Comparison of ENCODE assay signal across 17 cellular contexts in genomic region chr4:52853351-52853750, GRCh38. TPM values are rescaled to one million over a fixed set of nuclear protein-coding genes. Genes with fewer than 3 reads are reported as not detected.
DNase-seq lines count a peak whose midpoint lies in the region; ATAC-seq and TF ChIP-seq lines count a peak whose summit lies in the region.
"Had no signal": no experiment of that assay in that cellular context is flagged by ENCODE, and none has a peak within 500 bp of the region (broad histone marks: within the 10 kb centered on the region; RNA-seq: fewer than 3 reads in every experiment).

No MANE protein-coding gene starts in this region.

- H3K27me3 ChIP-seq in SK-N-SH (ENCODE audit: insufficient read depth) = no peaks in the 10 kb centered on the region
- no peaks in the 10 kb centered on the region for H3K27me3 ChIP-seq in foreskin keratinocyte
- H3K27me3 ChIP-seq: pancreas had no signal

- TF ChIP-seq CTCF in SK-N-SH (IDR thresholded peaks at IDR 0.05) (no peak), foreskin keratinocyte (conservative IDR thresholded peaks at IDR 0.05) (no peak), osteocyte (IDR thresholded peaks at IDR 0.05) (no peak)

- H3K27ac ChIP-seq in SK-N-SH (ENCODE audit: low read depth in 2 of 2, low read length in 1 of 2) = peak overlapping the region; percentile 41 to 73; a peak in 3 of 4 replicates
- H3K27ac ChIP-seq in foreskin keratinocyte = no peak overlapping the region
- H3K27ac ChIP-seq: pancreas had no signal

- no peaks in the 10 kb centered on the region for H3K36me3 ChIP-seq in SK-N-SH (replicated peaks in 1 of 2; ENCODE audit: control insufficient read depth in 1 of 2, insufficient read depth in 2 of 2, low read length in 1 of 2)
- H3K36me3 ChIP-seq: pancreas had no signal

- DNase-seq in GM04504 (ENCODE audit: low read depth) (peak; percentile 54), SK-N-SH (no peak), foreskin keratinocyte (peak in 1 of 2 donors; percentile 22), sciatic nerve (ENCODE audit: low spot score) (no peak), osteocyte (ENCODE audit: extremely low spot score, unreplicated experiment) (no peak), NCI-H82 (lab: John Stamatoyannopoulos, UW) (no peak), UCSD-AML1 (lab: John Stamatoyannopoulos, UW; ENCODE audit: unreplicated experiment) (no peak)
- DNase-seq: activated CD4-positive, alpha-beta T cell treated with anti-CD3 and anti-CD28 coated beads for 48 hours; COR-L47; NCI-H1417; NCI-H526 treated with DMSO at 0.1 percent for 48 hours; pancreas; stimulated activated CD4-positive, alpha-beta T cell treated with anti-CD3 and anti-CD28 coated beads, Interleukin-2, amount 100 ng/mL, for 48 hours; stimulated activated naive CD8-positive, alpha-beta T cell treated with anti-CD3 and anti-CD28 coated beads, Interleukin-15, amount 100 ng/mL, for 72 hours had no signal

- no peaks in the 10 kb centered on the region for H4K20me1 ChIP-seq in SK-N-SH (ENCODE audit: insufficient read depth)

- peak overlapping the region in 1 of 2 experiments; percentile 30; a peak in 2 of 4 replicates for H3K4me3 ChIP-seq in SK-N-SH (ENCODE audit: low read depth in 2 of 2, low read length in 1 of 2)
- H3K4me3 ChIP-seq: pancreas had no signal

- H3K4me2 ChIP-seq in SK-N-SH = peak overlapping the region; percentile 64

- POLR2A ChIA-PET in SK-N-SH (lab: Yijun Ruan, JAX) = interaction anchor here (1.1 kb wide), 1 partner anchor 16 kb away, joined by 3 read pairs; no protein-coding TSS in a partner anchor

- peaks cover 9% of the 10 kb centered on the region for H3K9me3 Mint-ChIP-seq in osteocyte (ENCODE audit: unreplicated experiment)

- H3K27me3 Mint-ChIP-seq in osteocyte (ENCODE audit: unreplicated experiment) = peaks cover 7% of the 10 kb centered on the region

- peaks cover 4 to 12% of the 10 kb centered on the region in 2 experiments; a peak in 3 of 4 replicates for H3K4me1 ChIP-seq in SK-N-SH (ENCODE audit: control insufficient read depth in 1 of 2, insufficient read depth in 2 of 2, low read depth in 1 of 2, low read length in 1 of 2)
- H3K4me1 ChIP-seq in foreskin keratinocyte = peaks cover 8% of the 10 kb centered on the region

- H3K9me2 ChIP-seq in SK-N-SH = no peaks in the 10 kb centered on the region

- no peak for TF ChIP-seq RAD21 in SK-N-SH (IDR thresholded peaks at IDR 0.05; ENCODE audit: low read length)

- H3K36me3 Mint-ChIP-seq in osteocyte (ENCODE audit: unreplicated experiment) = peaks cover 2% of the 10 kb centered on the region

- no peak overlapping the region; the same call in 1 of the 2 replicates for H3K9ac ChIP-seq in SK-N-SH

- peak overlapping the region; percentile 39; the same call in 1 of the 2 replicates for H2AFZ ChIP-seq in SK-N-SH (ENCODE audit: low read depth)

- H3F3A ChIP-seq in SK-N-SH (replicated peaks; ENCODE audit: insufficient read depth) = peaks cover 18% of the 10 kb centered on the region

- CTCF ChIA-PET in SK-N-SH (lab: Yijun Ruan, JAX) = interaction anchor here (2.2 kb wide), 1 partner anchor 129 kb away, joined by 11 read pairs; no protein-coding TSS in a partner anchor

- ATAC-seq in foreskin keratinocyte (peak; percentile 25), sciatic nerve (peak; percentile 55), HG03196 (IDR thresholded peaks at IDR 0.05; ENCODE audit: unreplicated experiment) (no peak)
- ATAC-seq: stimulated activated naive CD8-positive, alpha-beta T cell treated with anti-CD3 and anti-CD28 coated beads, Interleukin-15, amount 100 ng/mL, for 72 hours had no signal

- H3K27ac Mint-ChIP-seq in osteocyte (ENCODE audit: unreplicated experiment) = no peak overlapping the region
- H3K27ac Mint-ChIP-seq: activated T-helper 2 cell treated with anti-CD3 and anti-CD28 coated beads, Interferon-gamma antibody, Interleukin-2, Interleukin-4, amounts not matched to agents 10 μg/mL and 5 μg/mL and 100 μg/mL, durations not matched to agents 14 hours and 24 hours and 36 hours; stimulated activated naive CD8-positive, alpha-beta T cell treated with anti-CD3 and anti-CD28 coated beads, Interleukin-15, amount 100 ng/mL, for 72 hours had no signal

- no peaks in the 10 kb centered on the region for H3K9me3 ChIP-seq in SK-N-SH
- H3K9me3 ChIP-seq: pancreas had no signal

- H3K4me1 Mint-ChIP-seq in osteocyte (ENCODE audit: unreplicated experiment) = peaks cover 15% of the 10 kb centered on the region

- TF ChIP-seq EP300 in SK-N-SH (IDR thresholded peaks at IDR 0.05; ENCODE audit: borderline replicate concordance in 1 of 2, low read depth in 1 of 2, low read length in 1 of 2) = peak in 1 of 2 experiments; percentile 69; a peak in 1 of 4 replicates

- H3K4me3 Mint-ChIP-seq in osteocyte (ENCODE audit: unreplicated experiment) = no peak overlapping the region
- H3K4me3 Mint-ChIP-seq: stimulated activated naive CD8-positive, alpha-beta T cell treated with anti-CD3 and anti-CD28 coated beads, Interleukin-15, amount 100 ng/mL, for 72 hours had no signal

- intact Hi-C loops in sciatic nerve (cut with DNase I) = no loop called here

- H3K79me2 ChIP-seq in SK-N-SH (ENCODE audit: insufficient read depth) = no peaks in the 10 kb centered on the region

TF ChIP-seq in SK-N-SH, 30 proteins besides CTCF, POLR2A, EP300 and RAD21 (continues in another document):
- TF ChIP-seq SIN3A (IDR thresholded peaks at IDR 0.05; ENCODE audit: borderline replicate concordance, low read depth, low read length) (no peak), RFX5 (IDR thresholded peaks at IDR 0.05; ENCODE audit: low read length) (no peak), POLR2AphosphoS5 (IDR thresholded peaks at IDR 0.05; ENCODE audit: low read depth, low read length) (peak; percentile 77; the same call in 1 of the 2 replicates), USF1 (IDR thresholded peaks at IDR 0.05; ENCODE audit: borderline replicate concordance, low read depth) (no peak), MXI1 (IDR thresholded peaks at IDR 0.05; ENCODE audit: low read depth, low read length) (no peak), NFIC (IDR thresholded peaks at IDR 0.05; ENCODE audit: borderline replicate concordance) (peak; percentile 35; the same call in 1 of the 2 replicates), RCOR1 (IDR thresholded peaks at IDR 0.05; ENCODE audit: low read length) (no peak), MAX (IDR thresholded peaks at IDR 0.05; ENCODE audit: low read depth) (no peak), FOSL2 (IDR thresholded peaks at IDR 0.05; ENCODE audit: borderline replicate concordance, low read depth) (peak; percentile 62; the same call in 1 of the 2 replicates), SMC3 (IDR thresholded peaks at IDR 0.05; ENCODE audit: low read depth, low read length) (no peak), EZH2phosphoT487 (IDR thresholded peaks at IDR 0.05; ENCODE audit: borderline replicate concordance, low read depth) (no peak), CHD2 (IDR thresholded peaks at IDR 0.05; ENCODE audit: low read length, partially characterized antibody) (no peak), YY1 (IDR thresholded peaks at IDR 0.05; ENCODE audit: low read depth) (no peak), FOXM1 (IDR thresholded peaks at IDR 0.05; ENCODE audit: low read depth) (no peak), TAF1 (IDR thresholded peaks at IDR 0.05; ENCODE audit: borderline replicate concordance, low read depth, low read length) (no peak), FOXJ3 (CRISPR knock-in tag; IDR thresholded peaks at IDR 0.05) (no peak), PBX3 (IDR thresholded peaks at IDR 0.05) (peak; percentile 81), TEAD4 (IDR thresholded peaks at IDR 0.05; ENCODE audit: borderline replicate concordance, insufficient read depth) (peak; percentile 66), ELF1 (IDR thresholded peaks at IDR 0.05) (no peak), MEF2A (IDR thresholded peaks at IDR 0.05; ENCODE audit: borderline replicate concordance, low read depth) (peak; percentile 99), USF2 (IDR thresholded peaks at IDR 0.05; ENCODE audit: borderline replicate concordance, low read depth, low read length) (no peak)

RNA-seq across cellular contexts. Expression of gene RASL11B, which starts 8.8 kb away (rescaled TPM):
- polyA plus RNA-seq in SK-N-SH (2012; rRNA removed) (0.54 and 1.2 TPM in 2 replicates), foreskin keratinocyte (1.5 and 2.0 TPM in 2 replicates)
- 1.3 and 2.6 TPM in 2 replicates for polyA plus RNA-seq in SK-N-SH (2012; cell fraction: cytosol; rRNA removed)
- 0.52 and 0.69 TPM in 2 replicates for polyA plus RNA-seq in SK-N-SH (2012; cell fraction: nucleus; rRNA removed)
- total RNA-seq in foreskin keratinocyte (2.3 and 2.5 TPM in 2 replicates), sciatic nerve (2.5 TPM), osteocyte (0.73 and 0.94 TPM in 2 replicates)
- total RNA-seq: glomerular endothelial cell had no signal
